In genomic region chr5:56313596-56313995, GRCh38 we compare ENCODE assay signal across 1 cellular context.
TF ChIP-seq lines count a peak whose summit lies in the region.

No MANE protein-coding gene starts in this region.

TF ChIP-seq in IMR-90, 13 proteins besides CTCF, POLR2A, EP300 and RAD21:
- no peak for TF ChIP-seq FOS (IDR thresholded peaks at IDR 0.05; ENCODE audit: low read depth, low read length)
- no peak for TF ChIP-seq RFX5 (IDR thresholded peaks at IDR 0.05; ENCODE audit: low read depth, low read length)
- TF ChIP-seq USF2 (IDR thresholded peaks at IDR 0.05; ENCODE audit: low read depth, low read length) = no peak
- TF ChIP-seq MXI1 (IDR thresholded peaks at IDR 0.05; ENCODE audit: borderline replicate concordance, low read depth, low read length) = no peak
- no peak for TF ChIP-seq MAFK (IDR thresholded peaks at IDR 0.05; ENCODE audit: low read depth, low read length)
- TF ChIP-seq CEBPB (IDR thresholded peaks at IDR 0.05; ENCODE audit: low read depth, low read length) = no peak
- TF ChIP-seq RCOR1 (IDR thresholded peaks at IDR 0.05; ENCODE audit: insufficient replicate concordance, low read length) = no peak
- TF ChIP-seq SMC3 (IDR thresholded peaks at IDR 0.05; ENCODE audit: low read depth, low read length) = no peak
- TF ChIP-seq CHD1 (IDR thresholded peaks at IDR 0.05; ENCODE audit: low read depth, low read length) = no peak
- no peak for TF ChIP-seq ELK1 (IDR thresholded peaks at IDR 0.05; ENCODE audit: borderline replicate concordance, low read depth, low read length)
- no peak for TF ChIP-seq NFE2L2 (IDR thresholded peaks at IDR 0.05; ENCODE audit: low read depth, low read length)
- TF ChIP-seq MAZ (IDR thresholded peaks at IDR 0.05; ENCODE audit: borderline replicate concordance, low read depth, low read length) = no peak
- TF ChIP-seq BHLHE40 (IDR thresholded peaks at IDR 0.05; ENCODE audit: low read depth, low read length) = no peak
TF ChIP-seq in IMR-90: peak in this region for 0.
